Comparison of ENCODE assay signal across 20 cellular contexts in the genomic region with DNA sequence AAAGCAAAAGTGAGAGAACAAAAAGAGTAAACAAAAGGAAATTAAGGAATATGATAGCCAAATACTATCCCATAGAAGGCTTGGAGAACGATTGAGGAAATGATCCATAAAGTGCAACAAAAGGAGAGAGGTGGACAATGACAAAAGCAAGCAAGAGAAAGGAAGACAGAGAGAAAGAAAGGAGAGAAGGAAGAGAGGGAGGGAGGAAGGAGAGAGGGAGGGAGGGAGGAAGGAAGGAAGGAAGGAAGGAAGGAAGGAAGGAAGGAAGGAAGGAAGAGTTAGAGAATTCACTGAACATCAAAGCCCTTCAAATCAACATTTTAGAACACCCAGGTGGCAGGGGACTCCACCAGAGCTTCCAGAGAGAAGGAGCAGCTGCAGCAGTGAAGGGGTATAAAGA.
DNase-seq lines count a peak whose midpoint lies in the region; ATAC-seq and TF ChIP-seq lines count a peak whose summit lies in the region.
"Had no signal": no experiment of that assay in that cellular context is flagged by ENCODE, and none has a peak within 500 bp of the region (broad histone marks: within the 10 kb centered on the region; RNA-seq: fewer than 3 reads in every experiment).

No MANE protein-coding gene starts in this region.

- TF ChIP-seq CTCF in ascending aorta (IDR thresholded peaks at IDR 0.05), result no peak

- no peaks in the 10 kb centered on the region for H3K4me1 Mint-ChIP-seq in stimulated activated naive CD8-positive, alpha-beta T cell treated with anti-CD3 and anti-CD28 coated beads, Interleukin-15, amount 100 ng/mL, for 72 hours
- H3K4me1 Mint-ChIP-seq: CD4-positive, CD25-positive, alpha-beta regulatory T cell; GM23338; H9 had no signal

- H3K4me2 ChIP-seq in BLaER1, result peak overlapping the region; percentile 35
- H3K4me2 ChIP-seq: GM23338 had no signal

- H3K4me3 ChIP-seq in BLaER1 (no peak overlapping the region), SK-N-MC (no peak overlapping the region; the same call in 1 of the 2 replicates), ascending aorta (no peak overlapping the region)
- H3K4me3 ChIP-seq: GM23338 had no signal

- H3K9me3 ChIP-seq in BLaER1 (no peaks in the 10 kb centered on the region), SK-N-MC (ENCODE audit: low read depth, low read length) (no peaks in the 10 kb centered on the region), ascending aorta (no peaks in the 10 kb centered on the region)
- H3K9me3 ChIP-seq: BE2C, Caco-2 had no signal

- H3K27me3 Mint-ChIP-seq in stimulated activated naive CD8-positive, alpha-beta T cell treated with anti-CD3 and anti-CD28 coated beads, Interleukin-15, amount 100 ng/mL, for 72 hours, result no peaks in the 10 kb centered on the region
- H3K27me3 Mint-ChIP-seq: CD4-positive, CD25-positive, alpha-beta regulatory T cell had no signal

- ATAC-seq in stimulated activated naive CD8-positive, alpha-beta T cell treated with anti-CD3 and anti-CD28 coated beads, Interleukin-15, amount 100 ng/mL, for 72 hours, result no peak
- no peak for ATAC-seq in stimulated activated naive CD8-positive, alpha-beta T cell treated with anti-CD3 and anti-CD28 coated beads, Interleukin-15, Interleukin-2, amounts not matched to agents 100 U/mL and 50 U/mL, for 24 hours
- no peak for ATAC-seq in GM18520 (IDR thresholded peaks at IDR 0.05; ENCODE audit: unreplicated experiment)
- ATAC-seq: CD8-positive, alpha-beta T cell; GM23338; HCT116 had no signal

- H3K27me3 ChIP-seq in BLaER1 (no peaks in the 10 kb centered on the region), ascending aorta (no peaks in the 10 kb centered on the region)
- H3K27me3 ChIP-seq: BE2C had no signal

- H3K27ac Mint-ChIP-seq in stimulated activated naive CD8-positive, alpha-beta T cell treated with anti-CD3 and anti-CD28 coated beads, Interleukin-15, amount 100 ng/mL, for 72 hours, result peak overlapping the region; percentile 1 to 57
- H3K27ac Mint-ChIP-seq: CD4-positive, CD25-positive, alpha-beta regulatory T cell; CD8-positive, alpha-beta T cell; GM23338; H9 had no signal

- intact Hi-C loops in ascending aorta (cut with DNase I), result no loop called here

- H3K9me3 Mint-ChIP-seq in stimulated activated naive CD8-positive, alpha-beta T cell treated with anti-CD3 and anti-CD28 coated beads, Interleukin-15, amount 100 ng/mL, for 72 hours, result no peaks in the 10 kb centered on the region
- H3K9me3 Mint-ChIP-seq: CD8-positive, alpha-beta T cell; GM23338; H9; HFFc6 had no signal

- DNase-seq in stimulated activated naive CD8-positive, alpha-beta T cell treated with anti-CD3 and anti-CD28 coated beads, Interleukin-15, amount 100 ng/mL, for 72 hours, result no peak
- no peak for DNase-seq in stimulated activated naive CD8-positive, alpha-beta T cell treated with anti-CD3 and anti-CD28 coated beads, Interleukin-15, Interleukin-2, amounts not matched to agents 100 U/mL and 50 U/mL, for 24 hours
- no peak for DNase-seq in SK-N-MC (ENCODE audit: low read depth, low spot score)
- no peak for DNase-seq in NCI-H187 treated with DMSO at 0.1 percent for 48 hours (lab: John Stamatoyannopoulos, UW)
- DNase-seq in ascending aorta (ENCODE audit: low spot score in 2 of 2), result no peak
- DNase-seq: ACHN; AML-193; BE2C; Caco-2; CD4-positive, CD25-positive, alpha-beta regulatory T cell; CD8-positive, alpha-beta T cell; DMS153; DND-41; H9; HFFc6 had no signal

- H3K27ac ChIP-seq in BLaER1 (no peak overlapping the region), SK-N-MC (peak overlapping the region; percentile 69), ascending aorta (no peak overlapping the region)
- H3K27ac ChIP-seq: C4-2B had no signal

- H3K9ac ChIP-seq in BLaER1 (no peak overlapping the region), SK-N-MC (ENCODE audit: insufficient read length) (no peak overlapping the region)

- H3K36me3 ChIP-seq in BLaER1, result no peaks in the 10 kb centered on the region
- no peaks in the 10 kb centered on the region for H3K36me3 ChIP-seq in SK-N-MC (ENCODE audit: insufficient read depth, low read length)
- no peaks in the 10 kb centered on the region for H3K36me3 ChIP-seq in ascending aorta
- H3K36me3 ChIP-seq: BE2C had no signal

- no peaks in the 10 kb centered on the region for H4K20me1 ChIP-seq in BLaER1

- no peak overlapping the region for H3K4me3 Mint-ChIP-seq in stimulated activated naive CD8-positive, alpha-beta T cell treated with anti-CD3 and anti-CD28 coated beads, Interleukin-15, amount 100 ng/mL, for 72 hours
- H3K4me3 Mint-ChIP-seq: CD4-positive, CD25-positive, alpha-beta regulatory T cell; CD8-positive, alpha-beta T cell; GM23338; H9; HFFc6 had no signal

- peaks cover 90% of the 10 kb centered on the region for H3K4me1 ChIP-seq in BLaER1
- H3K4me1 ChIP-seq in ascending aorta, result no peaks in the 10 kb centered on the region
- H3K4me1 ChIP-seq: Caco-2 had no signal
